31 cellular contexts compared by ENCODE assay signal in genomic region chr6:7534192-7534591, GRCh38. TPM values are rescaled to one million over a fixed set of nuclear protein-coding genes. Genes with fewer than 3 reads are reported as not detected.
"Had no signal": no experiment of that assay in that cellular context is flagged by ENCODE, and none has a peak within 500 bp of the region (broad histone marks: within the 10 kb centered on the region; RNA-seq: fewer than 3 reads in every experiment).

No MANE protein-coding gene starts in this region.

- ATAC-seq: activated CD4-positive, alpha-beta T cell treated with anti-CD3 and anti-CD28 coated beads for 36 hours; activated CD4-positive, CD25-positive, alpha-beta regulatory T cell treated with anti-CD3 and anti-CD28 coated beads, Interleukin-2, amount 50 U/mL, for 24 hours; activated CD8-positive, alpha-beta T cell treated with anti-CD3 and anti-CD28 coated beads, Interleukin-2, amount 10 ng/mL, durations not matched to agents 7 days and 5 days; PC-3; Right ventricle myocardium inferior had no signal

- H3K27ac Mint-ChIP-seq: activated CD4-positive, alpha-beta T cell treated with anti-CD3 and anti-CD28 coated beads for 36 hours; activated CD4-positive, alpha-beta T cell treated with anti-CD3 and anti-CD28 coated beads, Interleukin-2, amount 10 ng/mL, durations not matched to agents 7 days and 5 days; activated CD8-positive, alpha-beta T cell treated with anti-CD3 and anti-CD28 coated beads, Interleukin-2, amount 10 ng/mL, durations not matched to agents 7 days and 5 days; activated naive CD4-positive, alpha-beta T cell treated with anti-CD3 and anti-CD28 coated beads, Interleukin-2, amount 50 U/mL, for 24 hours; activated T-cell treated with anti-CD3 and anti-CD28 coated beads, Interleukin-2, amount 50 U/mL, for 24 hours; activated T-helper 2 cell treated with anti-CD3 and anti-CD28 coated beads, Interferon-gamma antibody, Interleukin-2, Interleukin-4, amounts not matched to agents 10 μg/mL and 5 μg/mL and 100 μg/mL, durations not matched to agents 14 hours and 24 hours and 36 hours had no signal

- H3K9me3 ChIP-seq: Peyer's patch had no signal

- H3K4me1 ChIP-seq: Peyer's patch had no signal

- H3K9me3 Mint-ChIP-seq: activated CD4-positive, alpha-beta T cell treated with anti-CD3 and anti-CD28 coated beads, Interleukin-2, amount 10 ng/mL, durations not matched to agents 7 days and 5 days; activated naive CD4-positive, alpha-beta T cell treated with anti-CD3 and anti-CD28 coated beads, Interleukin-2, amount 50 U/mL, for 24 hours; activated T-cell treated with anti-CD3 and anti-CD28 coated beads, Interleukin-2, amount 50 U/mL, for 24 hours; activated T-helper 2 cell treated with anti-CD3 and anti-CD28 coated beads, Interferon-gamma antibody, Interleukin-2, Interleukin-4, amounts not matched to agents 10 μg/mL and 5 μg/mL and 100 μg/mL, durations not matched to agents 14 hours and 24 hours and 36 hours had no signal

- H3K27ac ChIP-seq: cardiac muscle cell, Peyer's patch had no signal

- DNase-seq: activated CD4-positive, alpha-beta T cell treated with anti-CD3 and anti-CD28 coated beads for 36 hours; activated CD4-positive, alpha-beta T cell treated with anti-CD3 and anti-CD28 coated beads, Interleukin-2, amount 10 ng/mL, durations not matched to agents 7 days and 5 days; activated CD4-positive, alpha-beta T cell treated with anti-CD3 and anti-CD28 coated beads, Interleukin-2, amount 50 U/mL, for 48 hours; activated CD8-positive, alpha-beta T cell treated with anti-CD3 and anti-CD28 coated beads, Interleukin-2, amount 10 ng/mL, durations not matched to agents 7 days and 5 days; activated gamma-delta T cell; activated naive CD4-positive, alpha-beta T cell treated with Interleukin-2 at 50 U/mL for 16 hours; activated T-cell treated with anti-CD3 and anti-CD28 coated beads, Interleukin-2, amount 50 U/mL, for 24 hours; anterior cingulate cortex; cerebellar nuclear complex; NCI-H1092 treated with DMSO at 0.1 percent for 48 hours; NCI-H1417; NCI-H146; NCI-H187; NCI-H2029 treated with DMSO at 0.1 percent for 48 hours; NCI-H2107; NCI-H2171; NCI-H510A; NCI-H526; NCI-H748 treated with DMSO at 0.1 percent for 48 hours; NK-92 treated with Interleukin-12 subunit alpha and Interleukin-12 subunit beta, amount 100 ng/mL, for 24 hours; PC-3; Peyer's patch; RPMI8226; SW 1271; T1000 had no signal

- H3K4me3 ChIP-seq: cardiac muscle cell, Peyer's patch had no signal

- H3K27me3 ChIP-seq: cardiac muscle cell, Peyer's patch had no signal

- H3K36me3 Mint-ChIP-seq: activated naive CD4-positive, alpha-beta T cell treated with anti-CD3 and anti-CD28 coated beads, Interleukin-2, amount 50 U/mL, for 24 hours had no signal

- H3K36me3 ChIP-seq: cardiac muscle cell, Peyer's patch had no signal

RNA-seq across cellular contexts. Expression of gene DSP, which starts 7.3 kb away (rescaled TPM):
- total RNA-seq: T-helper 2 cell treated with Interferon-gamma antibody and Interleukin-4, amounts not matched to agents 100 ng/mL and 5 ng/mL, for 36 hours had no signal
